In the genomic region with DNA sequence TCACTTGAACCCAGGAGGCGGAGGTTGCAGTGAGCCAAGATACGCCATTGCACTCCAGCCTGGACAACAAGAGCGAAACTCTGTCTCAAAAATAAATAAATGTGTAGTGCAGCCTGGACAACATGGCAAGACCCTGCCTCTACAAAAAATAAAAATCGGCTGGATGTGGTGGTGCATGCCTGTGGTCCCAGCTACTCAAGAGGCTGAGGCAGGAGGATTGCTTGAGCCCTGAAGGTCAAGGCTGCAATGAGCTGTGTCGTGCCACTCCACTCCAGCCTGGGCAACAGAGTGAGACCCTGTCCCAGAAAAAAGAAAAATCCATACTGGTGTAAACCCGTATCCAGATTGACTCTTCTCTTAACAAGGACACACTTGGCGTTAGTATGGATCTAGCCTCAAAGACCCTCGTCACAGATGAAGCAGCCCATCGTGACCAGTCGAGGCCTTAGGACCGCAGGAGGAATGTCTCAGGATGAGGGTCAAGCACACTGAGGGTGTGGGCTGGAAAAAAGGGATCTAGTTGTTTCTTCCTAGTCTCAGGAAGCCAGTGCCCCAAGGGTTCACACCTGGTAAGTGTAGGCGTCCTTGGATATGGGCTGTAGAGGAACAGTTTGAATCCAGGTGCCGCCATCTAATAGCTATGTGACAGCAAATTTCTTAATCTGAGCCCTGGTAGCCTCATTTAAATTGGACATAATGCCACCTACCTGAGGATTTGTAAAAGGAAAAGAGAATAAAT, we compare ENCODE assay signal across 11 cellular contexts. TPM values are rescaled to one million over a fixed set of nuclear protein-coding genes. Genes with fewer than 3 reads are reported as not detected.
DNase-seq lines count a peak whose midpoint lies in the region; ATAC-seq, FAIRE-seq and TF ChIP-seq lines count a peak whose summit lies in the region.
"Had no signal": no experiment of that assay in that cellular context is flagged by ENCODE, and none has a peak within 500 bp of the region (broad histone marks: within the 10 kb centered on the region; RNA-seq: fewer than 3 reads in every experiment).

No MANE protein-coding gene starts in this region.

- no peak for TF ChIP-seq EP300 in GM12878 (IDR thresholded peaks at IDR 0.05; ENCODE audit: borderline replicate concordance in 1 of 2, control insufficient read depth in 1 of 2, low read depth in 2 of 2, low read length in 2 of 2)

- no peak for FAIRE-seq in GM12878 (lab: Jason Lieb, UNC)

- H3K27me3 Mint-ChIP-seq in activated CD4-positive, alpha-beta T cell treated with anti-CD3 and anti-CD28 coated beads, Interleukin-2, amount 10 ng/mL, durations not matched to agents 7 days and 5 days: no peaks in the 10 kb centered on the region

- peak; percentile 8 for ATAC-seq in GM12878
- ATAC-seq in stimulated activated effector memory CD8-positive, alpha-beta T cell treated with anti-CD3 and anti-CD28 coated beads, Interleukin-12 subunit alpha, Interleukin-12 subunit beta, amount 100 ng/mL, for 72 hours: no peak
- no peak for ATAC-seq in GM18873 (IDR thresholded peaks at IDR 0.05; ENCODE audit: low FRiP score, unreplicated experiment)

- H3K4me1 ChIP-seq in GM12878 (ENCODE audit: control insufficient read depth, insufficient read depth, low read length): peaks cover 28% of the 10 kb centered on the region
- H3K4me1 ChIP-seq: HAP-1 had no signal

- no peak for TF ChIP-seq CTCF in HL-60 (IDR thresholded peaks at IDR 0.05; ENCODE audit: insufficient read depth, low read length)
- TF ChIP-seq CTCF in GM12878 (IDR thresholded peaks at IDR 0.05 in 2 of 3, conservative IDR thresholded peaks at IDR 0.05 in 1 of 3; ENCODE audit: control insufficient read depth in 2 of 3, extremely low read depth in 1 of 3, insufficient read depth in 1 of 3, low read depth in 3 of 3, low read length in 3 of 3): no peak

- no peak overlapping the region for H3K4me3 ChIP-seq in HL-60 (replicated peaks; ENCODE audit: insufficient read depth, low read length)
- no peak overlapping the region for H3K4me3 ChIP-seq in GM12878
- H3K4me3 ChIP-seq: HAP-1, lower lobe of right lung had no signal

- POLR2A ChIA-PET in activated CD4-positive, alpha-beta T cell treated with anti-CD3 and anti-CD28 coated beads, Interleukin-2, amount 10 ng/mL, durations not matched to agents 7 days and 5 days (lab: Charles Lee): interaction anchor here (0.6 kb wide), 1 partner anchor 104 kb away, joined by 4 read pairs; no protein-coding TSS in a partner anchor
- POLR2A ChIA-PET in GM12878 (lab: Charles Lee): interaction anchor here (0.6 to 2.5 kb wide), 6 partner anchors 11 to 71 kb away, joined by 3 to 19 read pairs (median 4); a partner anchor contains a TSS

- H3K9me3 Mint-ChIP-seq in activated CD4-positive, alpha-beta T cell treated with anti-CD3 and anti-CD28 coated beads, Interleukin-2, amount 10 ng/mL, durations not matched to agents 7 days and 5 days: no peaks in the 10 kb centered on the region
- H3K9me3 Mint-ChIP-seq in stimulated activated effector memory CD8-positive, alpha-beta T cell treated with anti-CD3 and anti-CD28 coated beads, Interleukin-12 subunit alpha, Interleukin-12 subunit beta, amount 100 ng/mL, for 72 hours: no peaks in the 10 kb centered on the region

- DNase-seq in activated CD4-positive, alpha-beta T cell treated with anti-CD3 and anti-CD28 coated beads, Interleukin-2, amount 10 ng/mL, durations not matched to agents 7 days and 5 days: no peak
- DNase-seq in activated CD4-positive, alpha-beta T cell treated with anti-CD3 and anti-CD28 coated beads for 48 hours: no peak
- DNase-seq in HL-60 (ENCODE audit: low read depth in 1 of 2, low spot score in 1 of 2) (no peak), GM12878 (ENCODE audit: low read depth, low spot score) (no peak), activated gamma-delta T cell (lab: John Stamatoyannopoulos, UW) (no peak), OCI-M2 (lab: John Stamatoyannopoulos, UW; ENCODE audit: unreplicated experiment) (no peak)
- DNase-seq in stimulated activated effector memory CD8-positive, alpha-beta T cell treated with anti-CD3 and anti-CD28 coated beads, Interleukin-12 subunit alpha, Interleukin-12 subunit beta, amount 100 ng/mL, for 72 hours (ENCODE audit: low spot score in 2 of 2): no peak

- peaks cover 21% of the 10 kb centered on the region for H3K4me1 Mint-ChIP-seq in activated CD4-positive, alpha-beta T cell treated with anti-CD3 and anti-CD28 coated beads, Interleukin-2, amount 10 ng/mL, durations not matched to agents 7 days and 5 days
- H3K4me1 Mint-ChIP-seq in stimulated activated effector memory CD8-positive, alpha-beta T cell treated with anti-CD3 and anti-CD28 coated beads, Interleukin-12 subunit alpha, Interleukin-12 subunit beta, amount 100 ng/mL, for 72 hours: peaks cover 61% of the 10 kb centered on the region

- H3K27ac ChIP-seq in HL-60 (replicated peaks): peak overlapping the region; percentile 13; the same call in 1 of the 2 replicates
- peak overlapping the region; percentile 31 for H3K27ac ChIP-seq in GM12878 (ENCODE audit: control insufficient read depth, insufficient read depth)

- intact Hi-C loops in GM12878 (cut with micrococcal nuclease; ENCODE audit: unreplicated experiment): loop anchor here (1.0 to 5.0 kb wide), 2 partner anchors 70 to 89 kb away; a partner anchor contains a TSS

- WGBS in GM12878 (ENCODE audit: insufficient coverage, insufficient replicate concordance, low lambda C conversion rate, missing lambda C conversion rate): 69% methylated on average over 13 of the region's 13 CpGs

- H3K4me2 ChIP-seq in GM12878 (ENCODE audit: control insufficient read depth, insufficient read depth): no peak overlapping the region

- TF ChIP-seq RAD21 in GM12878 (IDR thresholded peaks at IDR 0.05; ENCODE audit: insufficient read depth, low read depth, low read length): no peak

- RAD21 ChIA-PET in GM12878 (lab: Charles Lee; ENCODE audit: unreplicated experiment): interaction anchor here (0.6 to 2.0 kb wide), 10 partner anchors 13 to 99 kb away, joined by 3 to 14 read pairs (median 3); a partner anchor contains a TSS

- in situ Hi-C loops in GM12878 (cut with MboI): loop anchor here (5.0 kb wide), 1 partner anchor 69 kb away; no protein-coding TSS in a partner anchor

- H3K4me3 Mint-ChIP-seq in activated CD4-positive, alpha-beta T cell treated with anti-CD3 and anti-CD28 coated beads, Interleukin-2, amount 10 ng/mL, durations not matched to agents 7 days and 5 days: no peak overlapping the region
- no peak overlapping the region for H3K4me3 Mint-ChIP-seq in stimulated activated effector memory CD8-positive, alpha-beta T cell treated with anti-CD3 and anti-CD28 coated beads, Interleukin-12 subunit alpha, Interleukin-12 subunit beta, amount 100 ng/mL, for 72 hours

- peak overlapping the region; percentile 36 for H3K27ac Mint-ChIP-seq in activated CD4-positive, alpha-beta T cell treated with anti-CD3 and anti-CD28 coated beads, Interleukin-2, amount 10 ng/mL, durations not matched to agents 7 days and 5 days
- H3K27ac Mint-ChIP-seq in stimulated activated effector memory CD8-positive, alpha-beta T cell treated with anti-CD3 and anti-CD28 coated beads, Interleukin-12 subunit alpha, Interleukin-12 subunit beta, amount 100 ng/mL, for 72 hours: peak overlapping the region; percentile 87

- peaks cover 40% of the 10 kb centered on the region for H3K36me3 Mint-ChIP-seq in activated CD4-positive, alpha-beta T cell treated with anti-CD3 and anti-CD28 coated beads, Interleukin-2, amount 10 ng/mL, durations not matched to agents 7 days and 5 days (ENCODE audit: low read depth)
- peaks cover 84% of the 10 kb centered on the region for H3K36me3 Mint-ChIP-seq in stimulated activated effector memory CD8-positive, alpha-beta T cell treated with anti-CD3 and anti-CD28 coated beads, Interleukin-12 subunit alpha, Interleukin-12 subunit beta, amount 100 ng/mL, for 72 hours

- H3K27me3 ChIP-seq in HL-60 (ENCODE audit: insufficient read depth, poor library complexity, severe bottlenecking) (no peaks in the 10 kb centered on the region), GM12878 (replicated peaks in 1 of 2; ENCODE audit: control insufficient read depth in 2 of 2, insufficient read depth in 2 of 2, low read length in 1 of 2) (no peaks in the 10 kb centered on the region)

- no peaks in the 10 kb centered on the region for H3K79me2 ChIP-seq in GM12878 (ENCODE audit: control insufficient read depth, insufficient read depth, low read length)

- no peaks in the 10 kb centered on the region for H4K20me1 ChIP-seq in GM12878 (ENCODE audit: control insufficient read depth, insufficient read depth)

- H2AFZ ChIP-seq in GM12878 (ENCODE audit: control insufficient read depth, low read depth, low read length): no peak overlapping the region

- SMC1A ChIA-PET in GM12878 (lab: Charles Lee; ENCODE audit: uncharacterized antibody, unreplicated experiment): interaction anchor here (0.9 to 3.2 kb wide), 13 partner anchors 10 to 75 kb away, joined by 3 to 21 read pairs (median 4); a partner anchor contains a TSS

- BruUV-seq in GM12878 (replicated peaks; lab: Mats Ljungman, UMichigan): no TSS peak

- H3K9me3 ChIP-seq in GM12878 (replicated peaks; ENCODE audit: control insufficient read depth, insufficient read depth, low read length): no peaks in the 10 kb centered on the region
- H3K9me3 ChIP-seq: HAP-1, lower lobe of right lung had no signal

- CTCF ChIA-PET in activated CD4-positive, alpha-beta T cell treated with anti-CD3 and anti-CD28 coated beads, Interleukin-2, amount 10 ng/mL, durations not matched to agents 7 days and 5 days (lab: Charles Lee): interaction anchor here (0.6 to 2.9 kb wide), 18 partner anchors 9 to 184 kb away, joined by 3 to 14 read pairs (median 4); a partner anchor contains a TSS
- CTCF ChIA-PET in GM12878 (lab: Yijun Ruan, JAX): interaction anchor here (0.6 to 3.6 kb wide), 28 partner anchors 8 to 1445 kb away, joined by 3 to 25 read pairs (median 4); a partner anchor contains a TSS

- H3K36me3 ChIP-seq in GM12878 (ENCODE audit: control insufficient read depth in 2 of 2, insufficient read depth in 2 of 2, low read length in 1 of 2): peaks cover 19 to 33% of the 10 kb centered on the region in 2 experiments

- no peak overlapping the region for H3K9ac ChIP-seq in GM12878 (ENCODE audit: control insufficient read depth, insufficient read depth, low read length)

- TF ChIP-seq POLR2A in GM12878 (IDR thresholded peaks at IDR 0.05; ENCODE audit: low read depth, low read length): no peak

RNA-seq across cellular contexts. Expression of a gene that starts 4.0 kb away (rescaled TPM):
- 1 to 10 TPM; 1.0 to 1.2 TPM for total RNA-seq in activated CD4-positive, alpha-beta T cell treated with anti-CD3 and anti-CD28 coated beads, Interleukin-2, amount 10 ng/mL, durations not matched to agents 7 days and 5 days
- 0.39 and 0.77 TPM in 2 replicates for total RNA-seq in GM12878 (2013; cell fraction: nucleolus; rRNA removed)
- 0.17 TPM in 1 of 2 replicates, not detected in the other for total RNA-seq in GM12878 (2014; rRNA removed)
- total RNA-seq in GM12878 (2014; rRNA removed; fragmentation: Illumina TruSeq; extraction: Trizol): 0.09 TPM in 2 replicates
- total RNA-seq in GM12878 (2021): 0.13 and 0.36 TPM in 2 replicates
- polyA plus RNA-seq in GM12878 (2011; ENCODE audit: low read depth): not detected
- 0.03 TPM in 1 of 2 replicates, not detected in the other for polyA plus RNA-seq in GM12878 (2011; rRNA removed)
- polyA plus RNA-seq in GM12878 (2011; cell fraction: cytosol; rRNA removed): 0.03 and 0.10 TPM in 2 replicates
- polyA plus RNA-seq in GM12878 (2011; cell fraction: nucleus; rRNA removed): 0.70 and 0.92 TPM in 2 replicates
- 0.15 and 0.38 TPM in 2 replicates for polyA plus RNA-seq in GM12878 (2012)
- 0.07 and 0.10 TPM in 2 replicates for polyA plus RNA-seq in GM12878 (2014; fragmentation: Illumina TruSeq; extraction: Trizol)
- not detected for polyA plus RNA-seq in GM12878 (2014; fragmentation: Nextera tagmentation; extraction: Ambion mirVana)
- 0.22 and 0.24 TPM in 2 replicates for polyA plus RNA-seq in GM12878 (2014; rRNA removed)
- under 1 TPM in 1 of 2 experiments, not detected in 1; 0.11 TPM for polyA plus RNA-seq in GM12878 (2016; fragmentation: Nextera tagmentation; extraction: Ambion mirVana)
- polyA minus RNA-seq in GM12878 (2011; rRNA and poly(A)+ RNA removed): 0.29 and 1.2 TPM in 2 replicates
- not detected in 2 replicates for polyA minus RNA-seq in GM12878 (2011; cell fraction: cytosol; rRNA and poly(A)+ RNA removed)
- 1.9 and 3.5 TPM in 2 replicates for polyA minus RNA-seq in GM12878 (2011; cell fraction: nucleus; rRNA and poly(A)+ RNA removed)
- total RNA-seq: dermis microvascular lymphatic vessel endothelial cell had no signal

RNA-seq across cellular contexts. Expression of a gene that starts 13.2 kb away (rescaled TPM):
- 10 to 100 TPM; 42.3 to 51.1 TPM for total RNA-seq in activated CD4-positive, alpha-beta T cell treated with anti-CD3 and anti-CD28 coated beads, Interleukin-2, amount 10 ng/mL, durations not matched to agents 7 days and 5 days
- 31.5 and 34.1 TPM in 2 replicates for total RNA-seq in GM12878 (2013; cell fraction: nucleolus; rRNA removed)
- total RNA-seq in GM12878 (2014; rRNA removed) (97.1 and 114 TPM in 2 replicates), GM12878 (2014; rRNA removed; fragmentation: Illumina TruSeq; extraction: Trizol) (70.6 and 71.7 TPM in 2 replicates), GM12878 (2021) (64.8 and 66.3 TPM in 2 replicates)
- polyA plus RNA-seq in GM12878 (2011; ENCODE audit: low read depth): 28.2 TPM
- polyA plus RNA-seq in GM12878 (2011; rRNA removed) (33.2 and 50.7 TPM in 2 replicates), GM12878 (2014; fragmentation: Illumina TruSeq; extraction: Trizol) (49.8 and 93.1 TPM in 2 replicates), GM12878 (2014; fragmentation: Nextera tagmentation; extraction: Ambion mirVana) (1 to 10 TPM; 4.4 to 5.5 TPM), GM12878 (2014; rRNA removed) (95.4 and 104 TPM in 2 replicates), GM12878 (2016; fragmentation: Nextera tagmentation; extraction: Ambion mirVana) (100 to 1,000 TPM; 118 to 140 TPM)
- polyA plus RNA-seq in GM12878 (2011; cell fraction: cytosol; rRNA removed): 74.8 and 117 TPM in 2 replicates
- 96.5 and 123 TPM in 2 replicates for polyA plus RNA-seq in GM12878 (2011; cell fraction: nucleus; rRNA removed)
- polyA plus RNA-seq in GM12878 (2012): 54.1 and 62.5 TPM in 2 replicates
- polyA minus RNA-seq in GM12878 (2011; rRNA and poly(A)+ RNA removed): 40.1 and 64.8 TPM in 2 replicates
- 18.0 and 22.5 TPM in 2 replicates for polyA minus RNA-seq in GM12878 (2011; cell fraction: cytosol; rRNA and poly(A)+ RNA removed)
- polyA minus RNA-seq in GM12878 (2011; cell fraction: nucleus; rRNA and poly(A)+ RNA removed): 23.2 and 29.2 TPM in 2 replicates

RNA-seq across cellular contexts. Expression of a gene that starts 13.5 kb away (rescaled TPM):
- total RNA-seq in activated CD4-positive, alpha-beta T cell treated with anti-CD3 and anti-CD28 coated beads, Interleukin-2, amount 10 ng/mL, durations not matched to agents 7 days and 5 days: 10 to 100 TPM; 34.0 to 39.1 TPM
- total RNA-seq in GM12878 (2013; cell fraction: nucleolus; rRNA removed): 19.8 and 82.8 TPM in 2 replicates
- 41.9 and 42.3 TPM in 2 replicates for total RNA-seq in GM12878 (2014; rRNA removed)
- 27.2 and 28.5 TPM in 2 replicates for total RNA-seq in GM12878 (2014; rRNA removed; fragmentation: Illumina TruSeq; extraction: Trizol)
- total RNA-seq in GM12878 (2021): 42.0 and 45.1 TPM in 2 replicates
- 23.5 TPM for polyA plus RNA-seq in GM12878 (2011; ENCODE audit: low read depth)
- 26.3 and 54.9 TPM in 2 replicates for polyA plus RNA-seq in GM12878 (2011; rRNA removed)
- polyA plus RNA-seq in GM12878 (2011; cell fraction: cytosol; rRNA removed): 79.6 and 84.9 TPM in 2 replicates
- polyA plus RNA-seq in GM12878 (2011; cell fraction: nucleus; rRNA removed): 82.3 and 86.2 TPM in 2 replicates
- polyA plus RNA-seq in GM12878 (2012): 34.0 and 41.6 TPM in 2 replicates
- polyA plus RNA-seq in GM12878 (2014; fragmentation: Illumina TruSeq; extraction: Trizol): 15.8 and 41.6 TPM in 2 replicates
- 100 to 1,000 TPM in 1 of 2 experiments, 10 to 100 TPM in 1; 72.6 to 104 TPM for polyA plus RNA-seq in GM12878 (2014; fragmentation: Nextera tagmentation; extraction: Ambion mirVana)
- 67.7 and 72.6 TPM in 2 replicates for polyA plus RNA-seq in GM12878 (2014; rRNA removed)
- 100 to 1,000 TPM in 1 of 2 experiments, 10 to 100 TPM in 1; 90.9 to 106 TPM for polyA plus RNA-seq in GM12878 (2016; fragmentation: Nextera tagmentation; extraction: Ambion mirVana)
- 14.6 and 25.1 TPM in 2 replicates for polyA minus RNA-seq in GM12878 (2011; rRNA and poly(A)+ RNA removed)
- polyA minus RNA-seq in GM12878 (2011; cell fraction: cytosol; rRNA and poly(A)+ RNA removed): 11.8 and 12.7 TPM in 2 replicates
- 11.6 and 18.2 TPM in 2 replicates for polyA minus RNA-seq in GM12878 (2011; cell fraction: nucleus; rRNA and poly(A)+ RNA removed)

RNA-seq across cellular contexts. Expression of a gene that starts 35.5 kb away (rescaled TPM):
- 100 to 1,000 TPM in 1 of 2 experiments, 10 to 100 TPM in 1; 99.3 to 101 TPM for total RNA-seq in activated CD4-positive, alpha-beta T cell treated with anti-CD3 and anti-CD28 coated beads, Interleukin-2, amount 10 ng/mL, durations not matched to agents 7 days and 5 days
- 34.9 and 36.4 TPM in 2 replicates for total RNA-seq in GM12878 (2013; cell fraction: nucleolus; rRNA removed)
- total RNA-seq in GM12878 (2014; rRNA removed): 35.6 and 40.0 TPM in 2 replicates
- total RNA-seq in GM12878 (2014; rRNA removed; fragmentation: Illumina TruSeq; extraction: Trizol): 16.8 and 17.0 TPM in 2 replicates
- total RNA-seq in GM12878 (2021): 26.9 and 34.6 TPM in 2 replicates
- 19.0 TPM for polyA plus RNA-seq in GM12878 (2011; ENCODE audit: low read depth)
- 23.5 and 38.3 TPM in 2 replicates for polyA plus RNA-seq in GM12878 (2011; rRNA removed)
- 51.8 and 64.4 TPM in 2 replicates for polyA plus RNA-seq in GM12878 (2011; cell fraction: cytosol; rRNA removed)
- polyA plus RNA-seq in GM12878 (2011; cell fraction: nucleus; rRNA removed): 46.9 and 55.2 TPM in 2 replicates
- 34.2 and 49.8 TPM in 2 replicates for polyA plus RNA-seq in GM12878 (2012)
- 26.5 and 27.0 TPM in 2 replicates for polyA plus RNA-seq in GM12878 (2014; fragmentation: Illumina TruSeq; extraction: Trizol)
- polyA plus RNA-seq in GM12878 (2014; fragmentation: Nextera tagmentation; extraction: Ambion mirVana): 10 to 100 TPM in 1 of 2 experiments, 1 to 10 TPM in 1; 6.1 to 11.7 TPM
- 15.7 and 23.3 TPM in 2 replicates for polyA plus RNA-seq in GM12878 (2014; rRNA removed)
- 10 to 100 TPM; 25.4 to 30.6 TPM for polyA plus RNA-seq in GM12878 (2016; fragmentation: Nextera tagmentation; extraction: Ambion mirVana)
- 38.6 and 47.2 TPM in 2 replicates for polyA minus RNA-seq in GM12878 (2011; rRNA and poly(A)+ RNA removed)
- 12.0 and 13.7 TPM in 2 replicates for polyA minus RNA-seq in GM12878 (2011; cell fraction: cytosol; rRNA and poly(A)+ RNA removed)
- polyA minus RNA-seq in GM12878 (2011; cell fraction: nucleus; rRNA and poly(A)+ RNA removed): 9.4 and 10.2 TPM in 2 replicates

RNA-seq across cellular contexts. Expression of a gene that starts 39.8 kb away (rescaled TPM):
- total RNA-seq in activated CD4-positive, alpha-beta T cell treated with anti-CD3 and anti-CD28 coated beads, Interleukin-2, amount 10 ng/mL, durations not matched to agents 7 days and 5 days: 100 to 1,000 TPM; 708 to 729 TPM
- total RNA-seq in GM12878 (2013; cell fraction: nucleolus; rRNA removed): 476 and 481 TPM in 2 replicates
- total RNA-seq in GM12878 (2014; rRNA removed) (467 and 490 TPM in 2 replicates), GM12878 (2014; rRNA removed; fragmentation: Illumina TruSeq; extraction: Trizol) (515 and 534 TPM in 2 replicates), GM12878 (2021) (421 and 440 TPM in 2 replicates)
- 353 TPM for polyA plus RNA-seq in GM12878 (2011; ENCODE audit: low read depth)
- polyA plus RNA-seq in GM12878 (2011; rRNA removed) (816 and 944 TPM in 2 replicates), GM12878 (2014; fragmentation: Illumina TruSeq; extraction: Trizol) (707 and 841 TPM in 2 replicates), GM12878 (2014; fragmentation: Nextera tagmentation; extraction: Ambion mirVana) (100 to 1,000 TPM; 711 to 735 TPM), GM12878 (2014; rRNA removed) (524 and 584 TPM in 2 replicates), GM12878 (2016; fragmentation: Nextera tagmentation; extraction: Ambion mirVana) (100 to 1,000 TPM; 963 to 980 TPM)
- polyA plus RNA-seq in GM12878 (2011; cell fraction: cytosol; rRNA removed): 507 and 628 TPM in 2 replicates
- polyA plus RNA-seq in GM12878 (2011; cell fraction: nucleus; rRNA removed): 360 and 459 TPM in 2 replicates
- polyA plus RNA-seq in GM12878 (2012): 357 and 396 TPM in 2 replicates
- 378 and 382 TPM in 2 replicates for polyA minus RNA-seq in GM12878 (2011; rRNA and poly(A)+ RNA removed)
- 165 and 198 TPM in 2 replicates for polyA minus RNA-seq in GM12878 (2011; cell fraction: cytosol; rRNA and poly(A)+ RNA removed)
- polyA minus RNA-seq in GM12878 (2011; cell fraction: nucleus; rRNA and poly(A)+ RNA removed): 146 and 227 TPM in 2 replicates
